ENCODE assay signal across 35 cellular contexts in genomic region chr3:127497166-127497565, GRCh38.
"Had no signal": no experiment of that assay in that cellular context is flagged by ENCODE, and none has a peak within 500 bp of the region (broad histone marks: within the 10 kb centered on the region; RNA-seq: fewer than 3 reads in every experiment).

No MANE protein-coding gene starts in this region.

- H3K27ac Mint-ChIP-seq: activated B cell treated with CpG ODN at 0.5 μM for 24 hours; activated CD4-positive, alpha-beta memory T cell treated with anti-CD3 and anti-CD28 coated beads for 36 hours; activated CD4-positive, alpha-beta T cell treated with anti-CD3 and anti-CD28 coated beads, Interleukin-2, amount 10 ng/mL, durations not matched to agents 24 days and 14 days; activated CD8-positive, alpha-beta T cell treated with anti-CD3 and anti-CD28 coated beads for 36 hours; activated naive CD4-positive, alpha-beta T cell treated with anti-CD3 and anti-CD28 coated beads for 36 hours; activated naive CD4-positive, alpha-beta T cell treated with anti-CD3 and anti-CD28 coated beads, Interleukin-2, amount 50 U/mL, for 72 hours; activated naive CD8-positive, alpha-beta T cell treated with anti-CD3 and anti-CD28 coated beads for 36 hours; activated T-cell treated with anti-CD3 and anti-CD28 coated beads, Interleukin-2, amount 50 U/mL, for 72 hours; activated T-helper 1 cell treated with anti-CD3 and anti-CD28 coated beads, Interleukin-12 subunit alpha, Interleukin-12 subunit beta, Interleukin-2, Interleukin-4 antibody, amounts not matched to agents 30 ng/mL and 10 ng/mL and 1 ng/mL, durations not matched to agents 14 hours and 24 hours and 36 hours; activated T-helper 17 cell treated with anti-CD3 and anti-CD28 coated beads, Interleukin-2, amount 50 U/mL, for 72 hours; T-helper 1 cell treated with Interleukin-12 subunit alpha and Interleukin-12 subunit beta and Interleukin-4 antibody, amounts not matched to agents 30 μg/mL and 1 μg/mL, for 36 hours; T-helper 2 cell treated with Interferon-gamma antibody and Interleukin-4, amounts not matched to agents 5 μg/mL and 100 μg/mL, for 36 hours had no signal

- H3K4me1 ChIP-seq: adrenal gland, body of pancreas, breast epithelium had no signal

- H3K27ac ChIP-seq: adrenal gland, body of pancreas, brain microvascular endothelial cell, breast epithelium, VCaP had no signal

- DNase-seq: activated B cell treated with CpG ODN at 0.5 μM for 24 hours; activated CD4-positive, alpha-beta memory T cell treated with anti-CD3 and anti-CD28 coated beads for 36 hours; activated CD4-positive, alpha-beta T cell treated with anti-CD3 and anti-CD28 coated beads for 4 hours; activated CD4-positive, alpha-beta T cell treated with anti-CD3 and anti-CD28 coated beads, Interleukin-2, amount 10 ng/mL, durations not matched to agents 24 days and 14 days; activated CD4-positive, alpha-beta T cell treated with anti-CD3 and anti-CD28 coated beads, Interleukin-2, amount 50 U/mL, for 1 hour; activated CD4-positive, alpha-beta T cell treated with anti-CD3 and anti-CD28 coated beads, Interleukin-2, amount 50 U/mL, for 4 hours; activated CD4-positive, CD25-positive, alpha-beta regulatory T cell treated with anti-CD3 and anti-CD28 coated beads, Interleukin-2, amount 50 U/mL, for 72 hours; activated CD8-positive, alpha-beta memory T cell treated with anti-CD3 and anti-CD28 coated beads, Interleukin-2, amount 50 U/mL, for 4 hours; activated CD8-positive, alpha-beta T cell treated with anti-CD3 and anti-CD28 coated beads for 36 hours; activated effector memory CD4-positive, alpha-beta T cell treated with anti-CD3 and anti-CD28 coated beads, Interleukin-2, amount 50 U/mL, for 16 hours; activated gamma-delta T cell treated with Interleukin-2 at 50 U/mL for 16 hours; activated naive CD4-positive, alpha-beta T cell; activated naive CD4-positive, alpha-beta T cell treated with anti-CD3 and anti-CD28 coated beads for 36 hours; activated naive CD4-positive, alpha-beta T cell treated with anti-CD3 and anti-CD28 coated beads, Interleukin-2, amount 50 U/mL, for 16 hours; activated naive CD8-positive, alpha-beta T cell treated with anti-CD3 and anti-CD28 coated beads for 36 hours; activated T-cell treated with anti-CD3 and anti-CD28 coated beads for 4 hours; activated T-cell treated with anti-CD3 and anti-CD28 coated beads, Interleukin-2, amount 50 U/mL, for 1 hour; activated T-cell treated with anti-CD3 and anti-CD28 coated beads, Interleukin-2, amount 50 U/mL, for 4 hours; activated T-cell treated with anti-CD3 and anti-CD28 coated beads, Interleukin-2, amount 50 U/mL, for 72 hours; adrenal gland; amniotic stem cell; aorta; body of pancreas; brain microvascular endothelial cell; central memory CD4-positive, alpha-beta T cell; T-helper 1 cell; T-helper 2 cell; T-helper 9 cell had no signal

- H3K27me3 ChIP-seq: adrenal gland, body of pancreas, brain microvascular endothelial cell, breast epithelium had no signal

- H3K9me3 ChIP-seq: adrenal gland, body of pancreas had no signal

- H3K4me3 Mint-ChIP-seq: activated B cell treated with CpG ODN at 0.5 μM for 24 hours; activated CD4-positive, alpha-beta memory T cell treated with anti-CD3 and anti-CD28 coated beads for 36 hours; activated CD4-positive, alpha-beta T cell treated with anti-CD3 and anti-CD28 coated beads, Interleukin-2, amount 10 ng/mL, durations not matched to agents 24 days and 14 days; activated CD8-positive, alpha-beta T cell treated with anti-CD3 and anti-CD28 coated beads for 36 hours; activated naive CD4-positive, alpha-beta T cell treated with anti-CD3 and anti-CD28 coated beads for 36 hours; activated naive CD8-positive, alpha-beta T cell treated with anti-CD3 and anti-CD28 coated beads for 36 hours; activated T-cell treated with anti-CD3 and anti-CD28 coated beads, Interleukin-2, amount 50 U/mL, for 4 hours; activated T-cell treated with anti-CD3 and anti-CD28 coated beads, Interleukin-2, amount 50 U/mL, for 72 hours; activated T-helper 1 cell treated with anti-CD3 and anti-CD28 coated beads, Interleukin-12 subunit alpha, Interleukin-12 subunit beta, Interleukin-2, Interleukin-4 antibody, amounts not matched to agents 30 ng/mL and 10 ng/mL and 1 ng/mL, durations not matched to agents 14 hours and 24 hours and 36 hours; activated T-helper 17 cell treated with anti-CD3 and anti-CD28 coated beads, Interleukin-2, amount 50 U/mL, for 72 hours; T-helper 1 cell treated with Interleukin-12 subunit alpha and Interleukin-12 subunit beta and Interleukin-4 antibody, amounts not matched to agents 30 μg/mL and 1 μg/mL, for 36 hours; T-helper 2 cell treated with Interferon-gamma antibody and Interleukin-4, amounts not matched to agents 5 μg/mL and 100 μg/mL, for 36 hours had no signal

- H3K4me3 ChIP-seq: adrenal gland, body of pancreas, breast epithelium had no signal

- H3K36me3 ChIP-seq: adrenal gland, brain microvascular endothelial cell, breast epithelium had no signal

- ATAC-seq: activated CD8-positive, alpha-beta T cell treated with anti-CD3 and anti-CD28 coated beads for 36 hours; activated naive CD4-positive, alpha-beta T cell treated with anti-CD3 and anti-CD28 coated beads, Interleukin-2, amount 50 U/mL, for 72 hours; activated T-cell treated with anti-CD3 and anti-CD28 coated beads, Interleukin-2, amount 50 U/mL, for 4 hours; activated T-cell treated with anti-CD3 and anti-CD28 coated beads, Interleukin-2, amount 50 U/mL, for 72 hours; activated T-helper 17 cell treated with anti-CD3 and anti-CD28 coated beads, Interleukin-2, amount 50 U/mL, for 72 hours; body of pancreas had no signal

- H3K4me1 Mint-ChIP-seq: activated B cell treated with CpG ODN at 0.5 μM for 24 hours; activated CD4-positive, alpha-beta T cell treated with anti-CD3 and anti-CD28 coated beads, Interleukin-2, amount 10 ng/mL, durations not matched to agents 24 days and 14 days; activated naive CD8-positive, alpha-beta T cell treated with anti-CD3 and anti-CD28 coated beads for 36 hours; activated T-helper 17 cell treated with anti-CD3 and anti-CD28 coated beads, Interleukin-2, amount 50 U/mL, for 72 hours had no signal
